Comparison of ENCODE assay signal across 10 cellular contexts in the genomic region with DNA sequence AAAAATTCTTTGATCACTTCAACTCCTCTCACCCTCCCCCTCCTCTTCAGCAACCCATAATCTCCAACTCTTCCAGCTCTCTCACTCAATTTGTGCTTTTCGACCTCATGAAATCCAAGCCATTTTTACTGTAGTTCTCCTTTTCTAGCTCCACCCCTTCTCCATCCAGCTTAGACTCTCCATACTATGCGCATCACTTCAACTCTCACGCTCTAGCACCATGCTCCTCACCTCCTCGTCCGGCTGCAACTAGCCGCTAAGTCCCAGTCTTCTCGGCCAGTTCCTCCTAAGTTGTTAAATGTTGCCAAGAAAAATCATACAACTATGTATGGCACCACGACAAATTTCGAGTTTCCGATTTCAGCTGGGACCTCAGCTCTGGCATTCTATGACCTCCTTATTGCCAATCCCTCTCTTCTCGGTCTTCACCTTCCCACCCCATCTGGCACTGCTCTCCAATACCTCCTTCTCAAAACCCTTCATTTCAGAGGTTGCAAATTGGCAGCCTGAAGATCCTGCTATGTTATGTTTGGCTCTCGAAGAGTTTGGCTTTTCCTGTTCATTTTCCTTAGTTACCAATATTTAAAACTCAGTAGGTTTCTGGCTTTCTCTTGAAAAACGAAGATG. TPM values are rescaled to one million over a fixed set of nuclear protein-coding genes. Genes with fewer than 3 reads are reported as not detected.
A peak's percentile ranks its signal among the peaks of the same experiment; 100 is the strongest.
DNase-seq lines count a peak whose midpoint lies in the region; ATAC-seq, FAIRE-seq and TF ChIP-seq lines count a peak whose summit lies in the region.
"Had no signal": no experiment of that assay in that cellular context is flagged by ENCODE, and none has a peak within 500 bp of the region (broad histone marks: within the 10 kb centered on the region; RNA-seq: fewer than 3 reads in every experiment).

No MANE protein-coding gene starts in this region.

- DNase-seq in BJ (ENCODE audit: low read depth): no peak
- no peak for DNase-seq in GM12878 (ENCODE audit: low read depth, low spot score)
- no peak for DNase-seq in activated gamma-delta T cell treated with Interleukin-2 at 50 U/mL for 16 hours
- no peak for DNase-seq in germinal center (ENCODE audit: low spot score)
- DNase-seq in substantia nigra (lab: John Stamatoyannopoulos, UW): no peak
- DNase-seq: left colon had no signal

- no peak overlapping the region for H3K27ac ChIP-seq in GM12878 (ENCODE audit: control insufficient read depth, insufficient read depth)
- H3K27ac ChIP-seq in muscle layer of duodenum (ENCODE audit: low read length): no peak overlapping the region
- no peak overlapping the region for H3K27ac ChIP-seq in substantia nigra (ENCODE audit: low read depth, low read length, poor library complexity, severe bottlenecking)

- FAIRE-seq in GM12878 (lab: Jason Lieb, UNC): no peak

- no peak for TF ChIP-seq CTCF in BJ (IDR thresholded peaks at IDR 0.05; ENCODE audit: insufficient read depth, low read depth, low read length)
- TF ChIP-seq CTCF in GM12878 (IDR thresholded peaks at IDR 0.05 in 2 of 3, conservative IDR thresholded peaks at IDR 0.05 in 1 of 3; ENCODE audit: control insufficient read depth in 2 of 3, extremely low read depth in 1 of 3, insufficient read depth in 1 of 3, low read depth in 3 of 3, low read length in 3 of 3): no peak

- ATAC-seq in GM12878 (no peak), HG02938 (IDR thresholded peaks at IDR 0.05; ENCODE audit: unreplicated experiment) (no peak)

- peak overlapping the region in 2 of 3 donors; percentile 57 to 93 for H3K27ac Mint-ChIP-seq in IgD-negative memory B cell

- peaks cover 30% of the 10 kb centered on the region for H3K4me1 ChIP-seq in GM12878 (ENCODE audit: control insufficient read depth, insufficient read depth, low read length)
- peaks cover 7 to 19% of the 10 kb centered on the region in 2 donors for H3K4me1 ChIP-seq in muscle layer of duodenum (ENCODE audit: control insufficient read depth in 1 of 2, insufficient read depth in 2 of 2, low read length in 2 of 2)

- TF ChIP-seq POLR2A in GM12878 (IDR thresholded peaks at IDR 0.05; ENCODE audit: low read depth, low read length): no peak

- POLR2A ChIA-PET in BJ (lab: Charles Lee) (no interaction called here), GM12878 (lab: Charles Lee) (interaction anchor here (0.6 to 1.6 kb wide), 4 partner anchors 31 to 171 kb away, joined by 3 to 12 read pairs (median 3); no protein-coding TSS in a partner anchor)

- SMC1A ChIA-PET in GM12878 (lab: Charles Lee; ENCODE audit: uncharacterized antibody, unreplicated experiment): interaction anchor here (0.7 to 1.3 kb wide), 3 partner anchors 100 to 131 kb away, joined by 3 read pairs; partner anchors contain the start of gene SLC2A11

- no peaks in the 10 kb centered on the region for H3K9me3 ChIP-seq in GM12878 (replicated peaks; ENCODE audit: control insufficient read depth, insufficient read depth, low read length)
- H3K9me3 ChIP-seq in muscle layer of duodenum (ENCODE audit: control insufficient read depth in 1 of 2, low read length in 2 of 2): no peaks in the 10 kb centered on the region

- in situ Hi-C loops in GM12878 (cut with MboI): no loop called here

- H3K4me3 Mint-ChIP-seq in IgD-negative memory B cell: peak overlapping the region; percentile 70 to 84 (median 82)

- H3K36me3 ChIP-seq in BJ (ENCODE audit: control insufficient read depth, insufficient read depth, low read length) (no peaks in the 10 kb centered on the region; the same call in 1 of the 2 replicates), GM12878 (ENCODE audit: control insufficient read depth in 2 of 2, insufficient read depth in 2 of 2, low read length in 1 of 2) (no peaks in the 10 kb centered on the region), muscle layer of duodenum (ENCODE audit: control insufficient read depth in 1 of 2, insufficient read depth in 2 of 2, low read length in 2 of 2) (peaks cover 0 to 6% of the 10 kb centered on the region in 2 donors)

- TF ChIP-seq EP300 in GM12878 (IDR thresholded peaks at IDR 0.05; ENCODE audit: borderline replicate concordance in 1 of 2, control insufficient read depth in 1 of 2, low read depth in 2 of 2, low read length in 2 of 2): no peak

- no peaks in the 10 kb centered on the region for H3K27me3 ChIP-seq in BJ (ENCODE audit: control insufficient read depth, insufficient read depth, low read length)
- H3K27me3 ChIP-seq in GM12878 (replicated peaks in 1 of 2; ENCODE audit: control insufficient read depth in 2 of 2, insufficient read depth in 2 of 2, low read length in 1 of 2): no peaks in the 10 kb centered on the region
- H3K27me3 ChIP-seq in muscle layer of duodenum (ENCODE audit: low read depth, low read length): no peaks in the 10 kb centered on the region

- peak overlapping the region; percentile 76; the same call in 1 of the 2 replicates for H3K4me3 ChIP-seq in BJ (ENCODE audit: low read depth, low read length)
- peak overlapping the region; percentile 81 for H3K4me3 ChIP-seq in GM12878
- peak overlapping the region; percentile 77 to 79 for H3K4me3 ChIP-seq in muscle layer of duodenum (ENCODE audit: low read depth in 1 of 2, low read length in 2 of 2)

- RAD21 ChIA-PET in GM12878 (lab: Charles Lee; ENCODE audit: unreplicated experiment): no interaction called here

- H3K9ac ChIP-seq in GM12878 (ENCODE audit: control insufficient read depth, insufficient read depth, low read length): no peak overlapping the region

- H4K20me1 ChIP-seq in GM12878 (ENCODE audit: control insufficient read depth, insufficient read depth): no peaks in the 10 kb centered on the region

- intact Hi-C loops in GM12878 (cut with micrococcal nuclease; ENCODE audit: unreplicated experiment): loop anchor here (2.0 kb wide), 1 partner anchor 17 kb away; the partner anchor contains the start of gene CHCHD10

- no peaks in the 10 kb centered on the region for H3K79me2 ChIP-seq in GM12878 (ENCODE audit: control insufficient read depth, insufficient read depth, low read length)

- CTCF ChIA-PET in BJ (lab: Yijun Ruan, JAX) (interaction anchor here (1.3 kb wide), 1 partner anchor 23 kb away, joined by 3 read pairs; no protein-coding TSS in a partner anchor), GM12878 (lab: Yijun Ruan, JAX) (interaction anchor here (1.0 to 1.1 kb wide), 2 partner anchors 12 to 33 kb away, joined by 3 read pairs; no protein-coding TSS in a partner anchor)

- H3K36me3 Mint-ChIP-seq in IgD-negative memory B cell: peaks cover 8% of the 10 kb centered on the region

- H3K27me3 Mint-ChIP-seq in IgD-negative memory B cell: no peaks in the 10 kb centered on the region

- TSS peak; percentile 83 for BruUV-seq in GM12878 (replicated peaks; lab: Mats Ljungman, UMichigan)

- 82% methylated on average over 13 of the region's 13 CpGs for WGBS in GM12878 (ENCODE audit: insufficient coverage, insufficient replicate concordance, low lambda C conversion rate, missing lambda C conversion rate)

- no peak for TF ChIP-seq RAD21 in GM12878 (IDR thresholded peaks at IDR 0.05; ENCODE audit: insufficient read depth, low read depth, low read length)

- H3K4me1 Mint-ChIP-seq in IgD-negative memory B cell: peaks cover 15 to 24% (median 18%) of the 10 kb centered on the region in 3 donors

- no peak overlapping the region; the same call in 1 of the 2 replicates for H2AFZ ChIP-seq in GM12878 (ENCODE audit: control insufficient read depth, low read depth, low read length)

- H3K9me3 Mint-ChIP-seq in IgD-negative memory B cell: no peaks in the 10 kb centered on the region

- H3K4me2 ChIP-seq in GM12878 (ENCODE audit: control insufficient read depth, insufficient read depth): peak overlapping the region; percentile 73; the same call in 1 of the 2 replicates

RNA-seq across cellular contexts. Expression of gene ZNF70, which starts 1.1 kb away (rescaled TPM):
- polyA plus RNA-seq in BJ (2011; rRNA removed): 1.4 TPM in 2 replicates
- 5.3 and 7.5 TPM in 2 replicates for polyA minus RNA-seq in BJ (2011; rRNA and poly(A)+ RNA removed)
- polyA plus RNA-seq in IgD-negative memory B cell: 0.20 TPM
- 8.7 and 9.9 TPM in 2 replicates for total RNA-seq in GM12878 (2013; cell fraction: nucleolus; rRNA removed)
- 1.6 and 1.7 TPM in 2 replicates for total RNA-seq in GM12878 (2014; rRNA removed)
- 1.6 and 1.8 TPM in 2 replicates for total RNA-seq in GM12878 (2014; rRNA removed; fragmentation: Illumina TruSeq; extraction: Trizol)
- total RNA-seq in GM12878 (2021): 2.3 and 2.4 TPM in 2 replicates
- 0.93 TPM for polyA plus RNA-seq in GM12878 (2011; ENCODE audit: low read depth)
- 0.24 and 0.33 TPM in 2 replicates for polyA plus RNA-seq in GM12878 (2011; rRNA removed)
- 0.45 and 0.63 TPM in 2 replicates for polyA plus RNA-seq in GM12878 (2011; cell fraction: cytosol; rRNA removed)
- 0.81 and 1.3 TPM in 2 replicates for polyA plus RNA-seq in GM12878 (2011; cell fraction: nucleus; rRNA removed)
- polyA plus RNA-seq in GM12878 (2012): 1.0 and 1.6 TPM in 2 replicates
- polyA plus RNA-seq in GM12878 (2014; fragmentation: Illumina TruSeq; extraction: Trizol): 1.1 and 1.3 TPM in 2 replicates
- polyA plus RNA-seq in GM12878 (2014; fragmentation: Nextera tagmentation; extraction: Ambion mirVana): under 1 TPM; 0.15 to 0.21 TPM
- polyA plus RNA-seq in GM12878 (2014; rRNA removed): 0.94 and 1.2 TPM in 2 replicates
- polyA plus RNA-seq in GM12878 (2016; fragmentation: Nextera tagmentation; extraction: Ambion mirVana): under 1 TPM; 0.69 to 0.76 TPM
- polyA minus RNA-seq in GM12878 (2011; rRNA and poly(A)+ RNA removed): 0.73 and 1.3 TPM in 2 replicates
- polyA minus RNA-seq in GM12878 (2011; cell fraction: cytosol; rRNA and poly(A)+ RNA removed): 0.42 and 0.94 TPM in 2 replicates
- 0.48 and 0.86 TPM in 2 replicates for polyA minus RNA-seq in GM12878 (2011; cell fraction: nucleus; rRNA and poly(A)+ RNA removed)

RNA-seq across cellular contexts. Expression of gene VPREB3, which starts 4.4 kb away (rescaled TPM):
- polyA plus RNA-seq in BJ (2011; rRNA removed) (0.21 TPM in 1 of 2 replicates, not detected in the other), IgD-negative memory B cell (1,081 TPM), GM12878 (2011; rRNA removed) (0.35 and 0.75 TPM in 2 replicates), GM12878 (2014; fragmentation: Illumina TruSeq; extraction: Trizol) (9.5 and 21.9 TPM in 2 replicates), GM12878 (2014; fragmentation: Nextera tagmentation; extraction: Ambion mirVana) (10 to 100 TPM; 55.0 to 79.5 TPM), GM12878 (2014; rRNA removed) (41.3 and 42.9 TPM in 2 replicates), GM12878 (2016; fragmentation: Nextera tagmentation; extraction: Ambion mirVana) (1 to 10 TPM; 6.1 to 6.6 TPM)
- 1.00 TPM in 1 of 2 replicates, not detected in the other for polyA minus RNA-seq in BJ (2011; rRNA and poly(A)+ RNA removed)
- 1.9 and 3.7 TPM in 2 replicates for total RNA-seq in GM12878 (2013; cell fraction: nucleolus; rRNA removed)
- total RNA-seq in GM12878 (2014; rRNA removed) (27.4 and 31.2 TPM in 2 replicates), GM12878 (2014; rRNA removed; fragmentation: Illumina TruSeq; extraction: Trizol) (20.3 and 20.6 TPM in 2 replicates), GM12878 (2021) (24.1 and 25.7 TPM in 2 replicates)
- polyA plus RNA-seq in GM12878 (2011; ENCODE audit: low read depth): 115 TPM
- polyA plus RNA-seq in GM12878 (2011; cell fraction: cytosol; rRNA removed): 2.0 and 2.5 TPM in 2 replicates
- 0.87 and 1.1 TPM in 2 replicates for polyA plus RNA-seq in GM12878 (2011; cell fraction: nucleus; rRNA removed)
- polyA plus RNA-seq in GM12878 (2012): 35.8 and 59.7 TPM in 2 replicates
- 3.3 TPM in 1 of 2 replicates, not detected in the other for polyA minus RNA-seq in GM12878 (2011; rRNA and poly(A)+ RNA removed)
- polyA minus RNA-seq in GM12878 (2011; cell fraction: cytosol; rRNA and poly(A)+ RNA removed): not detected in 2 replicates
- not detected in 2 replicates for polyA minus RNA-seq in GM12878 (2011; cell fraction: nucleus; rRNA and poly(A)+ RNA removed)
- total RNA-seq: SK-MEL-5 had no signal

RNA-seq across cellular contexts. Expression of gene C22orf15, which starts 12.9 kb away (rescaled TPM):
- polyA plus RNA-seq in BJ (2011; rRNA removed) (2.6 and 4.0 TPM in 2 replicates), IgD-negative memory B cell (not detected), GM12878 (2011; rRNA removed) (0.05 TPM in 1 of 2 replicates, not detected in the other), GM12878 (2014; fragmentation: Illumina TruSeq; extraction: Trizol) (0.11 and 0.12 TPM in 2 replicates), GM12878 (2014; fragmentation: Nextera tagmentation; extraction: Ambion mirVana) (under 1 TPM in 1 of 2 experiments, not detected in 1; 0.07 TPM), GM12878 (2014; rRNA removed) (0.04 and 0.47 TPM in 2 replicates), GM12878 (2016; fragmentation: Nextera tagmentation; extraction: Ambion mirVana) (under 1 TPM; 0.13 to 0.23 TPM)
- polyA minus RNA-seq in BJ (2011; rRNA and poly(A)+ RNA removed): 0.66 and 0.77 TPM in 2 replicates
- 0.54 and 0.71 TPM in 2 replicates for total RNA-seq in GM12878 (2013; cell fraction: nucleolus; rRNA removed)
- total RNA-seq in GM12878 (2014; rRNA removed) (0.16 and 0.40 TPM in 2 replicates), GM12878 (2014; rRNA removed; fragmentation: Illumina TruSeq; extraction: Trizol) (not detected in 2 replicates), GM12878 (2021) (0.40 TPM in 1 of 2 replicates, not detected in the other)
- polyA plus RNA-seq in GM12878 (2011; ENCODE audit: low read depth): 0.75 TPM
- 0.07 and 0.13 TPM in 2 replicates for polyA plus RNA-seq in GM12878 (2011; cell fraction: cytosol; rRNA removed)
- 0.26 and 0.58 TPM in 2 replicates for polyA plus RNA-seq in GM12878 (2011; cell fraction: nucleus; rRNA removed)
- polyA plus RNA-seq in GM12878 (2012): 1.1 TPM in 2 replicates
- 0.26 TPM in 1 of 2 replicates, not detected in the other for polyA minus RNA-seq in GM12878 (2011; rRNA and poly(A)+ RNA removed)
- polyA minus RNA-seq in GM12878 (2011; cell fraction: cytosol; rRNA and poly(A)+ RNA removed): not detected in 2 replicates
- not detected in 2 replicates for polyA minus RNA-seq in GM12878 (2011; cell fraction: nucleus; rRNA and poly(A)+ RNA removed)
- total RNA-seq: left colon, SK-MEL-5 had no signal

RNA-seq across cellular contexts. Expression of gene CHCHD10, which starts 17.9 kb away (rescaled TPM):
- polyA plus RNA-seq in BJ (2011; rRNA removed): 22.1 and 22.5 TPM in 2 replicates
- polyA minus RNA-seq in BJ (2011; rRNA and poly(A)+ RNA removed): 38.2 and 54.1 TPM in 2 replicates
- polyA plus RNA-seq in IgD-negative memory B cell: 70.6 TPM
- 4.8 and 18.2 TPM in 2 replicates for total RNA-seq in GM12878 (2013; cell fraction: nucleolus; rRNA removed)
- total RNA-seq in GM12878 (2014; rRNA removed): 78.0 and 104 TPM in 2 replicates
- total RNA-seq in GM12878 (2014; rRNA removed; fragmentation: Illumina TruSeq; extraction: Trizol): 103 and 117 TPM in 2 replicates
- total RNA-seq in GM12878 (2021): 237 and 241 TPM in 2 replicates
- 141 TPM for polyA plus RNA-seq in GM12878 (2011; ENCODE audit: low read depth)
- 23.9 and 34.4 TPM in 2 replicates for polyA plus RNA-seq in GM12878 (2011; rRNA removed)
- polyA plus RNA-seq in GM12878 (2011; cell fraction: cytosol; rRNA removed): 103 and 111 TPM in 2 replicates
- 51.2 and 87.5 TPM in 2 replicates for polyA plus RNA-seq in GM12878 (2011; cell fraction: nucleus; rRNA removed)
- polyA plus RNA-seq in GM12878 (2012): 181 and 188 TPM in 2 replicates
- polyA plus RNA-seq in GM12878 (2014; fragmentation: Illumina TruSeq; extraction: Trizol): 27.2 and 126 TPM in 2 replicates
- 100 to 1,000 TPM in 1 of 2 experiments, 10 to 100 TPM in 1; 13.2 to 216 TPM for polyA plus RNA-seq in GM12878 (2014; fragmentation: Nextera tagmentation; extraction: Ambion mirVana)
- 129 and 191 TPM in 2 replicates for polyA plus RNA-seq in GM12878 (2014; rRNA removed)
- 100 to 1,000 TPM; 135 to 202 TPM for polyA plus RNA-seq in GM12878 (2016; fragmentation: Nextera tagmentation; extraction: Ambion mirVana)
- 36.1 and 61.2 TPM in 2 replicates for polyA minus RNA-seq in GM12878 (2011; rRNA and poly(A)+ RNA removed)
- 56.9 and 67.5 TPM in 2 replicates for polyA minus RNA-seq in GM12878 (2011; cell fraction: cytosol; rRNA and poly(A)+ RNA removed)
- polyA minus RNA-seq in GM12878 (2011; cell fraction: nucleus; rRNA and poly(A)+ RNA removed): 6.9 and 7.4 TPM in 2 replicates

RNA-seq across cellular contexts. Expression of gene MMP11, which starts 22.8 kb away (rescaled TPM):
- polyA plus RNA-seq in BJ (2011; rRNA removed): 14.5 and 38.1 TPM in 2 replicates
- polyA minus RNA-seq in BJ (2011; rRNA and poly(A)+ RNA removed): 12.7 and 13.6 TPM in 2 replicates
- polyA plus RNA-seq in IgD-negative memory B cell: 6.6 TPM
- total RNA-seq in GM12878 (2013; cell fraction: nucleolus; rRNA removed): 2.0 and 2.7 TPM in 2 replicates
- 0.60 and 1.0 TPM in 2 replicates for total RNA-seq in GM12878 (2014; rRNA removed)
- total RNA-seq in GM12878 (2014; rRNA removed; fragmentation: Illumina TruSeq; extraction: Trizol): not detected in 2 replicates
- 0.41 and 0.48 TPM in 2 replicates for total RNA-seq in GM12878 (2021)
- 0.20 TPM for polyA plus RNA-seq in GM12878 (2011; ENCODE audit: low read depth)
- polyA plus RNA-seq in GM12878 (2011; rRNA removed): 0.12 TPM in 1 of 2 replicates, not detected in the other
- polyA plus RNA-seq in GM12878 (2011; cell fraction: cytosol; rRNA removed): 0.06 and 0.08 TPM in 2 replicates
- polyA plus RNA-seq in GM12878 (2011; cell fraction: nucleus; rRNA removed): 0.16 and 0.44 TPM in 2 replicates
- polyA plus RNA-seq in GM12878 (2012): 0.17 and 0.37 TPM in 2 replicates
- 0.03 TPM in 1 of 2 replicates, not detected in the other for polyA plus RNA-seq in GM12878 (2014; fragmentation: Illumina TruSeq; extraction: Trizol)
- polyA plus RNA-seq in GM12878 (2014; fragmentation: Nextera tagmentation; extraction: Ambion mirVana): under 1 TPM in 1 of 2 experiments, not detected in 1; 0.05 TPM
- polyA plus RNA-seq in GM12878 (2014; rRNA removed): 0.18 and 1.1 TPM in 2 replicates
- under 1 TPM; 0.20 to 0.48 TPM for polyA plus RNA-seq in GM12878 (2016; fragmentation: Nextera tagmentation; extraction: Ambion mirVana)
- 0.10 TPM in 1 of 2 replicates, not detected in the other for polyA minus RNA-seq in GM12878 (2011; rRNA and poly(A)+ RNA removed)
- polyA minus RNA-seq in GM12878 (2011; cell fraction: cytosol; rRNA and poly(A)+ RNA removed): not detected in 2 replicates
- polyA minus RNA-seq in GM12878 (2011; cell fraction: nucleus; rRNA and poly(A)+ RNA removed): 0.19 TPM in 1 of 2 replicates, not detected in the other
